8 cellular contexts compared by ENCODE assay signal in genomic region chr10:56646712-56647111, GRCh38.
"Had no signal": no experiment of that assay in that cellular context is flagged by ENCODE, and none has a peak within 500 bp of the region (broad histone marks: within the 10 kb centered on the region; RNA-seq: fewer than 3 reads in every experiment).

No MANE protein-coding gene starts in this region.

- H3K27ac Mint-ChIP-seq: HFFc6, IgD-negative memory B cell had no signal

- H3K9me3 ChIP-seq: HAP-1 had no signal

- ATAC-seq: HCT116, HepG2 had no signal

- H3K4me3 Mint-ChIP-seq: HFFc6, IgD-negative memory B cell had no signal

- H3K27ac ChIP-seq: GM23248, HL-60 had no signal

- DNase-seq: GM23248, H7, HFFc6 had no signal

- H3K27me3 Mint-ChIP-seq: IgD-negative memory B cell had no signal

- H3K36me3 ChIP-seq: HAP-1 had no signal

- H2AFZ ChIP-seq: GM23248 had no signal

- H3K36me3 Mint-ChIP-seq: IgD-negative memory B cell had no signal

- H3K4me1 ChIP-seq: HAP-1 had no signal

- H3K4me3 ChIP-seq: GM23248, HAP-1 had no signal

- H3K9ac ChIP-seq: GM23248 had no signal
